Comparison of ENCODE assay signal across 1 cellular context in genomic region chr3:13932578-13933295, GRCh38.
A peak's percentile ranks its signal among the peaks of the same experiment; 100 is the strongest.
TF ChIP-seq lines count a peak whose summit lies in the region.

No MANE protein-coding gene starts in this region.

TF ChIP-seq in K562, 482 proteins besides CTCF, POLR2A, EP300 and RAD21 (continued from another document):
- TF ChIP-seq ZFP91 (CRISPR knock-in tag; IDR thresholded peaks at IDR 0.05), result 0 out of 2 replicates have a peak, but pooled peaks have one; percentile 62
- peak in 2 of 3 experiments; percentile 73 to 88; a peak in 4 of 6 replicates for TF ChIP-seq ZBTB11 (CRISPR knock-in tag; IDR thresholded peaks at IDR 0.05)
- no peak for TF ChIP-seq ZNF589 (CRISPR knock-in tag; IDR thresholded peaks at IDR 0.05; ENCODE audit: low read depth)
- no peak for TF ChIP-seq NR4A1 (CRISPR knock-in tag; IDR thresholded peaks at IDR 0.05)
- peak; percentile 57; the same call in 1 of the 2 replicates for TF ChIP-seq NR4A1 (tag; IDR thresholded peaks at IDR 0.05)
TF ChIP-seq in K562: peak in this region for 26.
